10 cellular contexts compared by ENCODE assay signal in the genomic region with DNA sequence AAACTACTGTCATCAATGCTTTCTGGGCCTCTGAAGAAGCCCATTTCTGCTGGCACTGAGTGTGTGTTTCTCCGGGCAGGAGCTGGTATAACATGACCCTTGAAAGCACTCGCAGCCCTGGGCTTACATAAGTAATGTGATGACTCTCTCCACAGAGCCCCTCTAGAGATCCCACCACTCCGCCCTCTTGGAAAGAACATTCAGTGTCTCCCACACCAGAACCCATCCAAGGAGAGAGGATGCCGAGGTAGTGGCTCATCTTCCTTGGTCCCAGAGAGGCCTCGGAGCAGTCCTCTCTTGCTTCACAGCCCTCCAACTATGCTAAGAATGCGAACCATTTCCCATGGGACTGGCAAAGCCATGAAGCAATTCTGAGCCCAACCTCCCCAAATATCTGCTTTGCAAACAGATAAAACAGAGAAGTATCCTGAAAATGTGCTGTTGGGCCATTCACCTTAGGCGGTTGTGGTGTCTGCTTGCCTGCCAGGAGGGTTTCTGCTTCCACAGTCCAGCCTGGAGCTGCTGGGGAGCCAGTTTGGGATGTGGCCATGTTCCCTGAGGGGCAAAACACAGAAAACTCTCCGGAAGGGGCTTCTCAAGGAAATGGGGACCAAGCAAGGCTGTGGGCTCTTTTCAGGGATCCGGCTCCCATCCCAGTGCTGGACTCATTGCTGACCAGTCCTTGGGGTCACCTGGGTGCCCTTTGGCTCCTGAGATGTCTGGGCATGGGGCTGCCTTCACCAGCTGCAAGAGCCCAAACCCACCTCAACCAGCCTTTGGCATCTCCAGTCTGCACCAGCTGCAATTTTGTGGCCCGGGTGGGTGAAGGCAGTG. TPM values are rescaled to one million over a fixed set of nuclear protein-coding genes. Genes with fewer than 3 reads are reported as not detected.
DNase-seq lines count a peak whose midpoint lies in the region; ATAC-seq, FAIRE-seq and TF ChIP-seq lines count a peak whose summit lies in the region.
"Had no signal": no experiment of that assay in that cellular context is flagged by ENCODE, and none has a peak within 500 bp of the region (broad histone marks: within the 10 kb centered on the region; RNA-seq: fewer than 3 reads in every experiment).

No MANE protein-coding gene starts in this region.

- DNase-seq in GM04504 (ENCODE audit: low read depth) (peak; percentile 99), WTC11 (ENCODE audit: low spot score) (peak; percentile 59), left ventricle myocardium superior (no peak), gastrocnemius medialis (peak; percentile 51 to 82), progenitor cell of endocrine pancreas (ENCODE audit: low spot score, unreplicated experiment) (no peak), GM12891 (ENCODE audit: insufficient read length, low spot score) (no peak)
- no peak for DNase-seq in effector memory CD8-positive, alpha-beta T cell
- DNase-seq: NCI-H2081 treated with DMSO at 0.1 percent for 48 hours had no signal

- FAIRE-seq in GM12891 (lab: Jason Lieb, UNC): no peak

- H3K27ac Mint-ChIP-seq in WTC11: peak overlapping the region; percentile 95
- no peak overlapping the region for H3K27ac Mint-ChIP-seq in progenitor cell of endocrine pancreas
- no peak overlapping the region for H3K27ac Mint-ChIP-seq in effector memory CD8-positive, alpha-beta T cell

- H3K4me3 Mint-ChIP-seq in WTC11 (no peak overlapping the region), progenitor cell of endocrine pancreas (ENCODE audit: low read depth) (no peak overlapping the region)
- H3K4me3 Mint-ChIP-seq in effector memory CD8-positive, alpha-beta T cell: no peak overlapping the region
- H3K4me3 Mint-ChIP-seq: central memory CD8-positive, alpha-beta T cell had no signal

- TF ChIP-seq CTCF in WTC11 (IDR thresholded peaks at IDR 0.05) (no peak), gastrocnemius medialis (IDR thresholded peaks at IDR 0.05 in 4 of 5, conservative IDR thresholded peaks at IDR 0.05 in 1 of 5) (no peak), progenitor cell of endocrine pancreas (IDR thresholded peaks at IDR 0.05; ENCODE audit: unreplicated experiment) (no peak)

- H3K27ac ChIP-seq in gastrocnemius medialis: peak overlapping the region; percentile 4 to 63 (median 53)

- in situ Hi-C loops in gastrocnemius medialis (cut with MboI; ENCODE audit: low sequenced_read_pairs in 4 of 4): no loop called here

- ATAC-seq in WTC11 (peak; percentile 83), left ventricle myocardium superior (peak; percentile 76), gastrocnemius medialis (peak; percentile 81 to 82), GM19324 (IDR thresholded peaks at IDR 0.05; ENCODE audit: low FRiP score, unreplicated experiment) (no peak)
- ATAC-seq in effector memory CD8-positive, alpha-beta T cell (replicated peaks): no peak

- H3K9me3 Mint-ChIP-seq in WTC11 (no peaks in the 10 kb centered on the region), progenitor cell of endocrine pancreas (ENCODE audit: low read depth) (no peaks in the 10 kb centered on the region)
- no peaks in the 10 kb centered on the region for H3K9me3 Mint-ChIP-seq in effector memory CD8-positive, alpha-beta T cell
- H3K9me3 Mint-ChIP-seq: central memory CD8-positive, alpha-beta T cell had no signal

- peaks cover 20 to 22% of the 10 kb centered on the region in 2 donors for H3K4me1 ChIP-seq in gastrocnemius medialis

- H3K4me1 Mint-ChIP-seq in WTC11: peaks cover 58% of the 10 kb centered on the region
- H3K4me1 Mint-ChIP-seq in progenitor cell of endocrine pancreas (ENCODE audit: low read depth): peaks cover 11% of the 10 kb centered on the region
- H3K4me1 Mint-ChIP-seq in effector memory CD8-positive, alpha-beta T cell (ENCODE audit: low read depth in 2 of 2): no peaks in the 10 kb centered on the region
- H3K4me1 Mint-ChIP-seq: central memory CD8-positive, alpha-beta T cell had no signal

- no peaks in the 10 kb centered on the region for H3K36me3 ChIP-seq in gastrocnemius medialis

- H3K36me3 Mint-ChIP-seq in WTC11 (no peaks in the 10 kb centered on the region), progenitor cell of endocrine pancreas (ENCODE audit: insufficient read depth) (no peaks in the 10 kb centered on the region)
- H3K36me3 Mint-ChIP-seq in effector memory CD8-positive, alpha-beta T cell (ENCODE audit: insufficient read depth): no peaks in the 10 kb centered on the region

- POLR2A ChIA-PET in WTC11 (lab: Charles Lee): interaction anchor here (0.7 to 2.4 kb wide), 2 partner anchors 14 to 48 kb away, joined by 6 to 7 read pairs; a partner anchor contains a TSS

- intact Hi-C loops in left ventricle myocardium superior (cut with micrococcal nuclease) (no loop called here), gastrocnemius medialis (cut with DNase I; ENCODE audit: low total_unique reads) (no loop called here)

- H3K9me3 ChIP-seq in gastrocnemius medialis: no peaks in the 10 kb centered on the region

- no peak overlapping the region for H3K4me3 ChIP-seq in gastrocnemius medialis

- no peaks in the 10 kb centered on the region; the same call in 1 of the 2 replicates for H3K27me3 Mint-ChIP-seq in WTC11 (ENCODE audit: low read depth)
- peaks cover 9% of the 10 kb centered on the region for H3K27me3 Mint-ChIP-seq in progenitor cell of endocrine pancreas
- H3K27me3 Mint-ChIP-seq in effector memory CD8-positive, alpha-beta T cell: peaks cover 12 to 76% of the 10 kb centered on the region in 2 donors

- TF ChIP-seq POLR2A in gastrocnemius medialis (IDR thresholded peaks at IDR 0.05) (no peak), GM12891 (IDR thresholded peaks at IDR 0.05; ENCODE audit: low read depth, low read length) (no peak)

- no peaks in the 10 kb centered on the region for H3K27me3 ChIP-seq in gastrocnemius medialis

- CTCF ChIA-PET in WTC11 (lab: Charles Lee): interaction anchor here (0.6 to 1.3 kb wide), 3 partner anchors 18 to 127 kb away, joined by 3 to 5 read pairs (median 4); no protein-coding TSS in a partner anchor

TF ChIP-seq in WTC11, 78 proteins besides CTCF, POLR2A, EP300 and RAD21:
- TF ChIP-seq TEAD1 (CRISPR knock-in tag; IDR thresholded peaks at IDR 0.05) (peak; percentile 60; the same call in 1 of the 2 replicates), GABPB1 (CRISPR knock-in tag; IDR thresholded peaks at IDR 0.05) (0 out of 2 replicates have a peak, but pooled peaks have one; percentile 10), CBFB (CRISPR knock-in tag; IDR thresholded peaks at IDR 0.05; ENCODE audit: low read depth) (no peak), IRF2 (CRISPR knock-in tag; IDR thresholded peaks at IDR 0.05; ENCODE audit: borderline replicate concordance, low read depth) (no peak), TEAD4 (CRISPR knock-in tag; IDR thresholded peaks at IDR 0.05) (peak; percentile 92), CREB1 (CRISPR knock-in tag; IDR thresholded peaks at IDR 0.05) (no peak), NFE2L1 (CRISPR knock-in tag; IDR thresholded peaks at IDR 0.05) (no peak)

TF ChIP-seq in GM12891, 5 proteins besides CTCF, POLR2A, EP300 and RAD21:
- TF ChIP-seq TAF1 (IDR thresholded peaks at IDR 0.05; ENCODE audit: low read depth, low read length): no peak
- no peak for TF ChIP-seq POU2F2 (IDR thresholded peaks at IDR 0.05; ENCODE audit: low read depth, low read length)
- TF ChIP-seq PAX5 (IDR thresholded peaks at IDR 0.05; ENCODE audit: insufficient read depth, low read length, severe bottlenecking): no peak
- no peak for TF ChIP-seq POLR2AphosphoS5 (IDR thresholded peaks at IDR 0.05; ENCODE audit: low read depth, low read length)
- TF ChIP-seq SPI1 (IDR thresholded peaks at IDR 0.05; ENCODE audit: low read depth, low read length): no peak

RNA-seq across cellular contexts. Expression of a gene that starts 47.3 kb away (rescaled TPM):
- 76.9 to 85.4 TPM (median 79.9 TPM) in 3 replicates for total RNA-seq in WTC11 (2021)
- 53.9 TPM for total RNA-seq in left ventricle myocardium superior
- total RNA-seq in gastrocnemius medialis: 10 to 100 TPM; 17.9 to 29.9 (median 20.6) TPM
- total RNA-seq in progenitor cell of endocrine pancreas: 93.2 and 94.4 TPM in 2 replicates
- polyA plus RNA-seq in GM12891 (2012; ENCODE audit: low read depth, missing spikeins): 0.01 TPM

Comparison
In these comparisons a context has a peak if more than half of its experiments do, and no peak if none do; other contexts are left out.
1. DNase-seq: peak in GM04504 (single experiment), WTC11 (single experiment) and gastrocnemius medialis (2 of 2); none in left ventricle myocardium superior (single experiment), progenitor cell of endocrine pancreas (single experiment), effector memory CD8-positive, alpha-beta T cell (0 of 3) and GM12891 (single experiment).
2. ATAC-seq: peak in WTC11 (single experiment), left ventricle myocardium superior (single experiment) and gastrocnemius medialis (2 of 2); none in GM19324 (single experiment) and effector memory CD8-positive, alpha-beta T cell (single experiment).